In the genomic region with DNA sequence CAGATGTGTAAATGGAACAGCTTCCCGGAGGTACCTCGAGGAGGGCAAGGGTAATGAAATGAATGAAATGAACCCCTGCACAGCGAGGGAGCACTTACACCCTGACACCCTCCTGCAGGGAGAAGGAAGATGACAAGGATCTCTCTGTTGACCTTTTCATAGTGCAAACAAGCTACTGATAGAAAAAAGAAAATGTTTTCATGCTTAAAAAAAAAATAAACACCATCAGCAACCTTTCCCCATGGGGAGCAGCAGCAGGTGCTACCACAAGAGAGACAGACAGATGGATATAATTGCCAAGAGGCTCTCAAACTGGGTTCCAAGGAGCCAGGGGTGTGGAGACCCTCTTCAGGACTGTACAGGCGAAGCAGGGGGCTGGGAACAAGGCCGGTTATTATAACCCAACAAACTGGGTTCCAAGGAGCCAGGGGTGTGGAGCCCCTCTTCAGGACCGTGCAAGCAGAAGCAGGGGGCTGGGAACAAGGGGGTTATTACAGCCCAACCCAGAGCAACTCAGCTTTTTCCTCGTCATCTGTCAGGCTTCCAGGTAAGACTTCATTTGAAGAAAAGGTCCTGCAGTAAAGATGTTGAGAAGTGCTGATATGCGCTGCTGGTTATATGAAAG, we compare ENCODE assay signal across 13 cellular contexts. TPM values are rescaled to one million over a fixed set of nuclear protein-coding genes. Genes with fewer than 3 reads are reported as not detected.
DNase-seq lines count a peak whose midpoint lies in the region; ATAC-seq lines count a peak whose summit lies in the region.
"Had no signal": no experiment of that assay in that cellular context is flagged by ENCODE, and none has a peak within 500 bp of the region (broad histone marks: within the 10 kb centered on the region; RNA-seq: fewer than 3 reads in every experiment).

No MANE protein-coding gene starts in this region.

- 67% methylated on average over 8 of the region's 8 CpGs for WGBS in right cardiac atrium

- H3K27ac Mint-ChIP-seq in activated CD8-positive, alpha-beta memory T cell treated with anti-CD3 and anti-CD28 coated beads, Interleukin-2, amount 10 ng/mL, durations not matched to agents 7 days and 5 days: no peak overlapping the region

- H3K9me3 ChIP-seq in right cardiac atrium (ENCODE audit: control insufficient read depth, low read length): no peaks in the 10 kb centered on the region

- intact Hi-C loops in right cardiac atrium (cut with DNase I): no loop called here

- H3K9me3 Mint-ChIP-seq in activated CD8-positive, alpha-beta memory T cell treated with anti-CD3 and anti-CD28 coated beads, Interleukin-2, amount 10 ng/mL, durations not matched to agents 7 days and 5 days (ENCODE audit: low read depth): peaks cover 11% of the 10 kb centered on the region

- DNase-seq in COLO668 (lab: John Stamatoyannopoulos, UW; ENCODE audit: unreplicated experiment) (peak; percentile 47), NCI-H345 treated with DMSO at 0.1 percent for 48 hours (lab: John Stamatoyannopoulos, UW; ENCODE audit: unreplicated experiment) (peak; percentile 5), right cardiac atrium (no peak), Ammon's horn (ENCODE audit: low spot score) (no peak), amygdala (lab: John Stamatoyannopoulos, UW) (no peak), islet precursor cell (no peak)
- no peak for DNase-seq in activated CD8-positive, alpha-beta memory T cell treated with anti-CD3 and anti-CD28 coated beads, Interleukin-2, amount 10 ng/mL, durations not matched to agents 7 days and 5 days
- DNase-seq: activated CD4-positive, alpha-beta T cell treated with anti-CD3 and anti-CD28 coated beads for 4 hours; effector memory CD4-positive, alpha-beta T cell; occipital lobe; SIG-M5 had no signal

- H3K4me1 ChIP-seq in right cardiac atrium (ENCODE audit: control insufficient read depth, insufficient read depth, low read length): peaks cover 15% of the 10 kb centered on the region
- peaks cover 2% of the 10 kb centered on the region for H3K4me1 ChIP-seq in rectal smooth muscle tissue (ENCODE audit: control insufficient read depth, insufficient read depth, low read length)

- no peak overlapping the region for H3K9ac ChIP-seq in rectal smooth muscle tissue (ENCODE audit: low read length)

- peak overlapping the region; percentile 48 for H3K27ac ChIP-seq in right cardiac atrium (ENCODE audit: low read length)
- H3K27ac ChIP-seq in rectal smooth muscle tissue (ENCODE audit: low read depth, low read length): no peak overlapping the region

- no peaks in the 10 kb centered on the region for H3K27me3 Mint-ChIP-seq in activated CD8-positive, alpha-beta memory T cell treated with anti-CD3 and anti-CD28 coated beads, Interleukin-2, amount 10 ng/mL, durations not matched to agents 7 days and 5 days

- no peak overlapping the region for H3K4me3 Mint-ChIP-seq in activated CD8-positive, alpha-beta memory T cell treated with anti-CD3 and anti-CD28 coated beads, Interleukin-2, amount 10 ng/mL, durations not matched to agents 7 days and 5 days

- CTCF ChIA-PET in activated CD8-positive, alpha-beta memory T cell treated with anti-CD3 and anti-CD28 coated beads, Interleukin-2, amount 10 ng/mL, durations not matched to agents 7 days and 5 days (lab: Charles Lee): no interaction called here

- no peaks in the 10 kb centered on the region for H3K27me3 ChIP-seq in right cardiac atrium (ENCODE audit: control insufficient read depth, insufficient read depth)
- H3K27me3 ChIP-seq in rectal smooth muscle tissue (ENCODE audit: control insufficient read depth, insufficient read depth, low read length): no peaks in the 10 kb centered on the region

- ATAC-seq in right cardiac atrium: peak in 1 of 2 donors; percentile 13
- ATAC-seq in activated CD8-positive, alpha-beta memory T cell treated with anti-CD3 and anti-CD28 coated beads, Interleukin-2, amount 10 ng/mL, durations not matched to agents 7 days and 5 days: no peak
- ATAC-seq: activated naive CD4-positive, alpha-beta T cell treated with anti-CD3 and anti-CD28 coated beads, Interleukin-2, amount 50 U/mL, for 72 hours had no signal

- H3K4me3 ChIP-seq in right cardiac atrium (ENCODE audit: low read length) (no peak overlapping the region), rectal smooth muscle tissue (ENCODE audit: low read length) (peak overlapping the region; percentile 40)

- no peaks in the 10 kb centered on the region for H3K36me3 ChIP-seq in rectal smooth muscle tissue (ENCODE audit: control insufficient read depth, insufficient read depth, low read length)

- H3K4me1 Mint-ChIP-seq in activated CD8-positive, alpha-beta memory T cell treated with anti-CD3 and anti-CD28 coated beads, Interleukin-2, amount 10 ng/mL, durations not matched to agents 7 days and 5 days: no peaks in the 10 kb centered on the region

- H3K36me3 Mint-ChIP-seq in activated CD8-positive, alpha-beta memory T cell treated with anti-CD3 and anti-CD28 coated beads, Interleukin-2, amount 10 ng/mL, durations not matched to agents 7 days and 5 days: peaks cover 2% of the 10 kb centered on the region

RNA-seq across cellular contexts. Expression of gene RPH3AL, which starts 0.7 kb away (rescaled TPM):
- total RNA-seq in right cardiac atrium: 10 to 100 TPM in 2 of 4 donors, 1 to 10 TPM in 2; 4.7 to 11.5 (median 10.2) TPM
- polyA plus RNA-seq in right cardiac atrium: 6.7 TPM
- 1 to 10 TPM; 1.2 to 2.9 TPM for total RNA-seq in activated CD8-positive, alpha-beta memory T cell treated with anti-CD3 and anti-CD28 coated beads, Interleukin-2, amount 10 ng/mL, durations not matched to agents 7 days and 5 days

Comparison
In these comparisons a context has a peak if more than half of its experiments do, and no peak if none do; other contexts are left out.
1. DNase-seq: peak in COLO668 (single experiment) and NCI-H345 treated with DMSO at 0.1 percent for 48 hours (single experiment); none in right cardiac atrium (0 of 3), Ammon's horn (single experiment), amygdala (0 of 56), islet precursor cell (single experiment) and activated CD8-positive, alpha-beta memory T cell treated with anti-CD3 and anti-CD28 coated beads, Interleukin-2, amount 10 ng/mL, durations not matched to agents 7 days and 5 days (single experiment).